12 cellular contexts compared by ENCODE assay signal in genomic region chr9:9612270-9612669, GRCh38.
DNase-seq lines count a peak whose midpoint lies in the region; ATAC-seq lines count a peak whose summit lies in the region.
"Had no signal": no experiment of that assay in that cellular context is flagged by ENCODE, and none has a peak within 500 bp of the region (broad histone marks: within the 10 kb centered on the region; RNA-seq: fewer than 3 reads in every experiment).

No MANE protein-coding gene starts in this region.

- no peaks in the 10 kb centered on the region for H3K36me3 Mint-ChIP-seq in activated T-helper 2 cell treated with anti-CD3 and anti-CD28 coated beads, Interferon-gamma antibody, Interleukin-2, Interleukin-4, amounts not matched to agents 10 μg/mL and 5 μg/mL and 100 μg/mL, durations not matched to agents 14 hours and 24 hours and 36 hours (ENCODE audit: low read depth)

- no peaks in the 10 kb centered on the region for H3K27me3 Mint-ChIP-seq in activated T-helper 2 cell treated with anti-CD3 and anti-CD28 coated beads, Interferon-gamma antibody, Interleukin-2, Interleukin-4, amounts not matched to agents 10 μg/mL and 5 μg/mL and 100 μg/mL, durations not matched to agents 14 hours and 24 hours and 36 hours (ENCODE audit: low read depth)
- H3K27me3 Mint-ChIP-seq: activated T-helper 17 cell treated with anti-CD3 and anti-CD28 coated beads, Interleukin-2, amount 50 U/mL, for 72 hours had no signal

- ATAC-seq in GM21447 (IDR thresholded peaks at IDR 0.05; ENCODE audit: unreplicated experiment) = peak; percentile 65
- peak; percentile 62 for ATAC-seq in HG03520 (IDR thresholded peaks at IDR 0.05; ENCODE audit: unreplicated experiment)
- ATAC-seq: activated T-helper 17 cell treated with anti-CD3 and anti-CD28 coated beads, Interleukin-2, amount 50 U/mL, for 72 hours; Panc1 had no signal

- DNase-seq in DMS53 treated with DMSO at 0.1 percent for 48 hours (lab: John Stamatoyannopoulos, UW; ENCODE audit: unreplicated experiment) (peak; percentile 93), NCI-H774 (lab: John Stamatoyannopoulos, UW) (peak; percentile 84), pons (ENCODE audit: low spot score) (no peak), caudate nucleus (lab: John Stamatoyannopoulos, UW) (no peak)
- no peak for DNase-seq in activated T-helper 2 cell treated with anti-CD3 and anti-CD28 coated beads, Interferon-gamma antibody, Interleukin-2, Interleukin-4, amounts not matched to agents 10 μg/mL and 5 μg/mL and 100 μg/mL, durations not matched to agents 14 hours and 24 hours and 36 hours (ENCODE audit: low spot score)
- DNase-seq in activated effector memory CD4-positive, alpha-beta T cell treated with Interleukin-2 at 50 U/mL for 16 hours = no peak

- no peak overlapping the region for H3K27ac ChIP-seq in caudate nucleus (ENCODE audit: low read depth, low read length)
- H3K27ac ChIP-seq: C4-2B, epithelial cell of prostate had no signal

- intact Hi-C loops in activated T-helper 2 cell treated with anti-CD3 and anti-CD28 coated beads, Interferon-gamma antibody, Interleukin-2, Interleukin-4, amounts not matched to agents 10 μg/mL and 5 μg/mL and 100 μg/mL, durations not matched to agents 14 hours and 24 hours and 36 hours (cut with micrococcal nuclease) = no loop called here

- no peaks in the 10 kb centered on the region for H3K4me1 Mint-ChIP-seq in activated T-helper 2 cell treated with anti-CD3 and anti-CD28 coated beads, Interferon-gamma antibody, Interleukin-2, Interleukin-4, amounts not matched to agents 10 μg/mL and 5 μg/mL and 100 μg/mL, durations not matched to agents 14 hours and 24 hours and 36 hours (ENCODE audit: low read depth)
- H3K4me1 Mint-ChIP-seq: activated T-helper 17 cell treated with anti-CD3 and anti-CD28 coated beads, Interleukin-2, amount 50 U/mL, for 72 hours had no signal

- no peak overlapping the region for H3K27ac Mint-ChIP-seq in activated T-helper 2 cell treated with anti-CD3 and anti-CD28 coated beads, Interferon-gamma antibody, Interleukin-2, Interleukin-4, amounts not matched to agents 10 μg/mL and 5 μg/mL and 100 μg/mL, durations not matched to agents 14 hours and 24 hours and 36 hours
- H3K27ac Mint-ChIP-seq: activated T-helper 17 cell treated with anti-CD3 and anti-CD28 coated beads, Interleukin-2, amount 50 U/mL, for 72 hours had no signal

- no peak overlapping the region for H3K4me3 Mint-ChIP-seq in activated T-helper 2 cell treated with anti-CD3 and anti-CD28 coated beads, Interferon-gamma antibody, Interleukin-2, Interleukin-4, amounts not matched to agents 10 μg/mL and 5 μg/mL and 100 μg/mL, durations not matched to agents 14 hours and 24 hours and 36 hours (ENCODE audit: low read depth)
- H3K4me3 Mint-ChIP-seq: activated T-helper 17 cell treated with anti-CD3 and anti-CD28 coated beads, Interleukin-2, amount 50 U/mL, for 72 hours had no signal

- no peaks in the 10 kb centered on the region for H3K9me3 Mint-ChIP-seq in activated T-helper 2 cell treated with anti-CD3 and anti-CD28 coated beads, Interferon-gamma antibody, Interleukin-2, Interleukin-4, amounts not matched to agents 10 μg/mL and 5 μg/mL and 100 μg/mL, durations not matched to agents 14 hours and 24 hours and 36 hours

Comparison
In these comparisons a context has a peak if more than half of its experiments do, and no peak if none do; other contexts are left out.
1. DNase-seq: peak in DMS53 treated with DMSO at 0.1 percent for 48 hours (single experiment) and NCI-H774 (single experiment); none in pons (single experiment), caudate nucleus (0 of 61), activated T-helper 2 cell treated with anti-CD3 and anti-CD28 coated beads, Interferon-gamma antibody, Interleukin-2, Interleukin-4, amounts not matched to agents 10 μg/mL and 5 μg/mL and 100 μg/mL, durations not matched to agents 14 hours and 24 hours and 36 hours (single experiment) and activated effector memory CD4-positive, alpha-beta T cell treated with Interleukin-2 at 50 U/mL for 16 hours (single experiment).